ENCODE assay signal across 18 cellular contexts in genomic region chr13:71217827-71218226, GRCh38.
"Had no signal": no experiment of that assay in that cellular context is flagged by ENCODE, and none has a peak within 500 bp of the region (broad histone marks: within the 10 kb centered on the region; RNA-seq: fewer than 3 reads in every experiment).

No MANE protein-coding gene starts in this region.

- H3K4me1 Mint-ChIP-seq: activated T-helper 17 cell treated with anti-CD3 and anti-CD28 coated beads, Interleukin-2, amount 50 U/mL, for 72 hours; naive B cell had no signal

- H3K27me3 Mint-ChIP-seq: activated naive CD8-positive, alpha-beta T cell; activated T-cell treated with anti-CD3 and anti-CD28 coated beads, Interleukin-2, amount 50 U/mL, for 24 hours; activated T-helper 17 cell treated with anti-CD3 and anti-CD28 coated beads, Interleukin-2, amount 50 U/mL, for 72 hours; naive B cell had no signal

- H3K36me3 Mint-ChIP-seq: activated naive CD8-positive, alpha-beta T cell; naive B cell; neural progenitor cell had no signal

- H3K4me3 Mint-ChIP-seq: activated naive CD8-positive, alpha-beta T cell; activated T-cell treated with anti-CD3 and anti-CD28 coated beads, Interleukin-2, amount 50 U/mL, for 24 hours; activated T-helper 17 cell treated with anti-CD3 and anti-CD28 coated beads, Interleukin-2, amount 50 U/mL, for 72 hours; naive B cell; neural progenitor cell had no signal

- DNase-seq: activated CD4-positive, alpha-beta T cell treated with anti-CD3 and anti-CD28 coated beads, Interleukin-2, amount 50 U/mL, for 4 hours; activated CD8-positive, alpha-beta memory T cell treated with anti-CD3 and anti-CD28 coated beads for 24 hours; activated CD8-positive, alpha-beta memory T cell treated with anti-CD3 and anti-CD28 coated beads, Interleukin-2, amount 50 U/mL, for 4 hours; activated naive CD4-positive, alpha-beta T cell; activated T-cell treated with anti-CD3 and anti-CD28 coated beads, Interleukin-2, amount 50 U/mL, for 24 hours; adrenal gland; brain microvascular endothelial cell; effector memory CD4-positive, alpha-beta T cell; foreskin keratinocyte; lower lobe of right lung; naive B cell; stimulated activated CD4-positive, alpha-beta T cell treated with anti-CD3 and anti-CD28 coated beads, Interleukin-2, amount 100 ng/mL, for 48 hours; stimulated activated CD8-positive, alpha-beta memory T cell treated with anti-CD3 and anti-CD28 coated beads, Interleukin-4, amount 100 ng/mL, for 48 hours; stimulated activated naive CD4-positive, alpha-beta T cell; upper lobe of left lung had no signal

- H3K9me3 Mint-ChIP-seq: activated T-cell treated with anti-CD3 and anti-CD28 coated beads, Interleukin-2, amount 50 U/mL, for 24 hours; neural progenitor cell had no signal

- ATAC-seq: activated T-helper 17 cell treated with anti-CD3 and anti-CD28 coated beads, Interleukin-2, amount 50 U/mL, for 72 hours; foreskin keratinocyte; lower lobe of right lung had no signal

- H3K27ac Mint-ChIP-seq: activated naive CD8-positive, alpha-beta T cell; activated T-cell treated with anti-CD3 and anti-CD28 coated beads, Interleukin-2, amount 50 U/mL, for 24 hours; activated T-helper 17 cell treated with anti-CD3 and anti-CD28 coated beads, Interleukin-2, amount 50 U/mL, for 72 hours; naive B cell; neural progenitor cell had no signal
